In genomic region chr1:54965624-54966340, GRCh38 we compare ENCODE assay signal across 8 cellular contexts. TPM values are rescaled to one million over a fixed set of nuclear protein-coding genes. Genes with fewer than 3 reads are reported as not detected.
A peak's percentile ranks its signal among the peaks of the same experiment; 100 is the strongest.
DNase-seq lines count a peak whose midpoint lies in the region; ATAC-seq, FAIRE-seq and TF ChIP-seq lines count a peak whose summit lies in the region.

No MANE protein-coding gene starts in this region.

- H3K27me3 Mint-ChIP-seq in activated CD4-positive, alpha-beta T cell treated with anti-CD3 and anti-CD28 coated beads for 36 hours, result peaks cover 15% of the 10 kb centered on the region
- H3K27me3 Mint-ChIP-seq in activated CD4-positive, alpha-beta T cell treated with anti-CD3 and anti-CD28 coated beads, Interleukin-2, amount 10 ng/mL, durations not matched to agents 7 days and 5 days, result peaks cover 9% of the 10 kb centered on the region

- ATAC-seq in activated CD4-positive, alpha-beta T cell treated with anti-CD3 and anti-CD28 coated beads for 36 hours, result peak; percentile 65
- ATAC-seq in HG03064 (IDR thresholded peaks at IDR 0.05; ENCODE audit: low read depth, unreplicated experiment), result peak; percentile 88
- peak; percentile 50 for ATAC-seq in thoracic aorta (ENCODE audit: insufficient number of reproducible peaks, low FRiP score, low read depth)

- H3K4me3 ChIP-seq in fibroblast of pulmonary artery (replicated peaks; ENCODE audit: low read depth, low read length) (peak overlapping the region; percentile 32), thoracic aorta (peak overlapping the region; percentile 12)

- no peaks in the 10 kb centered on the region for H3K36me3 ChIP-seq in thoracic aorta

- intact Hi-C loops in activated CD4-positive, alpha-beta T cell treated with anti-CD3 and anti-CD28 coated beads for 36 hours (cut with DNase I, micrococcal nuclease), result no loop called here

- no peaks in the 10 kb centered on the region for H3K4me1 ChIP-seq in thoracic aorta (ENCODE audit: control insufficient read depth in 1 of 2, low read depth in 2 of 2)

- no peaks in the 10 kb centered on the region for H3K27me3 ChIP-seq in thoracic aorta (replicated peaks; ENCODE audit: insufficient read depth)

- no peak overlapping the region for H3K4me3 Mint-ChIP-seq in activated CD4-positive, alpha-beta T cell treated with anti-CD3 and anti-CD28 coated beads for 36 hours
- H3K4me3 Mint-ChIP-seq in activated CD4-positive, alpha-beta T cell treated with anti-CD3 and anti-CD28 coated beads, Interleukin-2, amount 10 ng/mL, durations not matched to agents 7 days and 5 days, result no peak overlapping the region

- POLR2A ChIA-PET in activated CD4-positive, alpha-beta T cell treated with anti-CD3 and anti-CD28 coated beads for 36 hours (lab: Charles Lee), result no interaction called here
- POLR2A ChIA-PET in activated CD4-positive, alpha-beta T cell treated with anti-CD3 and anti-CD28 coated beads, Interleukin-2, amount 10 ng/mL, durations not matched to agents 7 days and 5 days (lab: Charles Lee), result no interaction called here

- H3K27ac ChIP-seq in thoracic aorta, result no peak overlapping the region

- TF ChIP-seq CTCF in fibroblast of pulmonary artery (IDR thresholded peaks at IDR 0.05; ENCODE audit: low read length, missing control alignments), result no peak
- TF ChIP-seq CTCF in thoracic aorta (IDR thresholded peaks at IDR 0.05), result no peak

- no peak for DNase-seq in activated CD4-positive, alpha-beta T cell treated with anti-CD3 and anti-CD28 coated beads for 36 hours
- no peak for DNase-seq in activated CD4-positive, alpha-beta T cell treated with anti-CD3 and anti-CD28 coated beads, Interleukin-2, amount 10 ng/mL, durations not matched to agents 7 days and 5 days
- DNase-seq in RCC 7860 (ENCODE audit: low spot score) (peak; percentile 46), fibroblast of pulmonary artery (ENCODE audit: low read depth) (peak; percentile 94), thoracic aorta (ENCODE audit: low spot score) (no peak), globus pallidus (ENCODE audit: low spot score) (no peak)
- no peak for DNase-seq in effector CD8-positive, alpha-beta T cell (lab: John Stamatoyannopoulos, UW)

- H3K27ac Mint-ChIP-seq in activated CD4-positive, alpha-beta T cell treated with anti-CD3 and anti-CD28 coated beads for 36 hours, result no peak overlapping the region
- no peak overlapping the region for H3K27ac Mint-ChIP-seq in activated CD4-positive, alpha-beta T cell treated with anti-CD3 and anti-CD28 coated beads, Interleukin-2, amount 10 ng/mL, durations not matched to agents 7 days and 5 days

- no peak for FAIRE-seq in RCC 7860 (lab: Jason Lieb, UNC)

- CTCF ChIA-PET in activated CD4-positive, alpha-beta T cell treated with anti-CD3 and anti-CD28 coated beads for 36 hours (lab: Charles Lee), result interaction anchor here (0.6 to 2.0 kb wide), 6 partner anchors 17 to 705 kb away, joined by 3 to 11 read pairs (median 4); no protein-coding TSS in a partner anchor
- CTCF ChIA-PET in activated CD4-positive, alpha-beta T cell treated with anti-CD3 and anti-CD28 coated beads, Interleukin-2, amount 10 ng/mL, durations not matched to agents 7 days and 5 days (lab: Charles Lee), result interaction anchor here (1.0 to 2.2 kb wide), 5 partner anchors 12 to 37 kb away, joined by 3 to 7 read pairs (median 4); no protein-coding TSS in a partner anchor

- H3K9me3 ChIP-seq in thoracic aorta, result no peaks in the 10 kb centered on the region

- H3K9me3 Mint-ChIP-seq in activated CD4-positive, alpha-beta T cell treated with anti-CD3 and anti-CD28 coated beads for 36 hours (ENCODE audit: low read depth), result no peaks in the 10 kb centered on the region
- H3K9me3 Mint-ChIP-seq in activated CD4-positive, alpha-beta T cell treated with anti-CD3 and anti-CD28 coated beads, Interleukin-2, amount 10 ng/mL, durations not matched to agents 7 days and 5 days, result no peaks in the 10 kb centered on the region

- peaks cover 4% of the 10 kb centered on the region for H3K4me1 Mint-ChIP-seq in activated CD4-positive, alpha-beta T cell treated with anti-CD3 and anti-CD28 coated beads for 36 hours
- H3K4me1 Mint-ChIP-seq in activated CD4-positive, alpha-beta T cell treated with anti-CD3 and anti-CD28 coated beads, Interleukin-2, amount 10 ng/mL, durations not matched to agents 7 days and 5 days, result peaks cover 9% of the 10 kb centered on the region

- no peaks in the 10 kb centered on the region for H3K36me3 Mint-ChIP-seq in activated CD4-positive, alpha-beta T cell treated with anti-CD3 and anti-CD28 coated beads for 36 hours (ENCODE audit: low read depth)
- H3K36me3 Mint-ChIP-seq in activated CD4-positive, alpha-beta T cell treated with anti-CD3 and anti-CD28 coated beads, Interleukin-2, amount 10 ng/mL, durations not matched to agents 7 days and 5 days (ENCODE audit: low read depth), result no peaks in the 10 kb centered on the region

RNA-seq across cellular contexts. Expression of gene TMEM61, which starts 14.6 kb away (rescaled TPM):
- not detected for total RNA-seq in activated CD4-positive, alpha-beta T cell treated with anti-CD3 and anti-CD28 coated beads for 36 hours
- total RNA-seq in activated CD4-positive, alpha-beta T cell treated with anti-CD3 and anti-CD28 coated beads, Interleukin-2, amount 10 ng/mL, durations not matched to agents 7 days and 5 days, result not detected
- total RNA-seq in thoracic aorta, result 1 to 10 TPM in 1 of 2 donors, not detected in 1; 3.4 TPM

RNA-seq across cellular contexts. Expression of gene BSND, which starts 33.0 kb away (rescaled TPM):
- not detected for total RNA-seq in activated CD4-positive, alpha-beta T cell treated with anti-CD3 and anti-CD28 coated beads for 36 hours
- total RNA-seq in activated CD4-positive, alpha-beta T cell treated with anti-CD3 and anti-CD28 coated beads, Interleukin-2, amount 10 ng/mL, durations not matched to agents 7 days and 5 days, result under 1 TPM in 1 of 2 experiments, not detected in 1; 0.05 TPM
- not detected for total RNA-seq in thoracic aorta

Comparison
In these comparisons a context has a peak if more than half of its experiments do, and no peak if none do; other contexts are left out.
1. DNase-seq: peak in RCC 7860 (single experiment) and fibroblast of pulmonary artery (single experiment); none in activated CD4-positive, alpha-beta T cell treated with anti-CD3 and anti-CD28 coated beads for 36 hours (single experiment), activated CD4-positive, alpha-beta T cell treated with anti-CD3 and anti-CD28 coated beads, Interleukin-2, amount 10 ng/mL, durations not matched to agents 7 days and 5 days (single experiment), thoracic aorta (single experiment), globus pallidus (single experiment) and effector CD8-positive, alpha-beta T cell (single experiment).
2. Peak in every context shown above with its lines, with median percentiles within 50 percentile points of each other: ATAC-seq.